In genomic region chr10:63505562-63505961, GRCh38 we compare ENCODE assay signal across 1 cellular context.
TF ChIP-seq lines count a peak whose summit lies in the region.

No MANE protein-coding gene starts in this region.

TF ChIP-seq in K562, 482 proteins besides CTCF, POLR2A, EP300 and RAD21:
- TF ChIP-seq HIVEP1 (CRISPR knock-in tag; IDR thresholded peaks at IDR 0.05) = no peak
- 0 out of 4 replicates have a peak, but pooled peaks of 1 of the 2 experiments have one; percentile 13 for TF ChIP-seq KDM1A (IDR thresholded peaks at IDR 0.05)
